ENCODE assay signal across 8 cellular contexts in the genomic region with DNA sequence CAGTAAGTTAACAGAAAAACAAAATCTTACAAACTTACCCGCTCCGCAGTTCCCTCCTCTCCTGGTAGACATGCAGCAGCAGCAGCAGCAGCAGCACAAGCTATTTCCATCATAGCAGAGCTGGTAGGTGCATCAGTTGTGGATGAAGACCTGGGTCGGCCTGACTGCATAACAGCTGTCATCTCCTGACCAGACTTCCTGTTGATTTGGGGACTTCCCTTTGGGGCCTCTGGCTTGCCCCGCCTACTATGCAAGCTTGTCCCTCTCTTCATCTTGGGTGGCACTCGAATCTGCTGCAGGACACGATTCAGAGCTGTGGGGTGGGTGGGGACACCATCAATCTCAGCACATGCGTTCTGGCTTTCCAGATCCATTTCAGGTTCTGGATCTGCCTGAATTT.
DNase-seq lines count a peak whose midpoint lies in the region; ATAC-seq and TF ChIP-seq lines count a peak whose summit lies in the region.

No MANE protein-coding gene starts in this region.

- intact Hi-C loops in CD8-positive, alpha-beta T cell (cut with DNase I, micrococcal nuclease): loop anchor here (2.0 to 5.0 kb wide), 4 partner anchors 65 to 445 kb away; a partner anchor contains a TSS

- ATAC-seq in CD8-positive, alpha-beta T cell: peak; percentile 81
- peak; percentile 55 to 61 for ATAC-seq in activated naive CD4-positive, alpha-beta T cell treated with anti-CD3 and anti-CD28 coated beads, Interleukin-2, amount 50 U/mL, for 72 hours

- H3K4me1 Mint-ChIP-seq in CD8-positive, alpha-beta T cell (ENCODE audit: low read depth): peaks cover 27% of the 10 kb centered on the region
- peaks cover 27 to 39% (median 35%) of the 10 kb centered on the region in 3 donors for H3K4me1 Mint-ChIP-seq in IgD-negative memory B cell

- no peaks in the 10 kb centered on the region for H3K27me3 ChIP-seq in CD8-positive, alpha-beta T cell (ENCODE audit: insufficient read depth, low read length)

- H3K4me1 ChIP-seq in CD8-positive, alpha-beta T cell (ENCODE audit: insufficient read depth, low read length): peaks cover 10% of the 10 kb centered on the region

- CTCF ChIA-PET in CD8-positive, alpha-beta T cell (lab: Charles Lee): interaction anchor here (1.6 to 7.9 kb wide), 3 partner anchors 106 to 338 kb away, joined by 8 to 71 read pairs (median 11); no protein-coding TSS in a partner anchor

- peaks cover 14% of the 10 kb centered on the region for H3K36me3 Mint-ChIP-seq in CD8-positive, alpha-beta T cell
- no peaks in the 10 kb centered on the region for H3K36me3 Mint-ChIP-seq in IgD-negative memory B cell
- H3K36me3 Mint-ChIP-seq in activated naive CD4-positive, alpha-beta T cell treated with anti-CD3 and anti-CD28 coated beads, Interleukin-2, amount 50 U/mL, for 72 hours: peaks cover 0 to 6% of the 10 kb centered on the region in 2 donors

- peak overlapping the region; percentile 80 for H3K27ac Mint-ChIP-seq in CD8-positive, alpha-beta T cell
- H3K27ac Mint-ChIP-seq in IgD-negative memory B cell: peak overlapping the region; percentile 40 to 88 (median 72)
- H3K27ac Mint-ChIP-seq in activated naive CD4-positive, alpha-beta T cell treated with anti-CD3 and anti-CD28 coated beads, Interleukin-2, amount 50 U/mL, for 72 hours: no peak overlapping the region

- no peak for TF ChIP-seq CTCF in CD8-positive, alpha-beta T cell (IDR thresholded peaks at IDR 0.05)
- TF ChIP-seq CTCF in GM20000 (IDR thresholded peaks at IDR 0.05; ENCODE audit: extremely low read depth, missing control alignments): no peak

- no peak overlapping the region for H3K27ac ChIP-seq in CD8-positive, alpha-beta T cell (ENCODE audit: low read depth, low read length)

- peak overlapping the region; percentile 59 for H3K4me3 Mint-ChIP-seq in CD8-positive, alpha-beta T cell
- peak overlapping the region in 2 of 4 donors; percentile 30 to 86 for H3K4me3 Mint-ChIP-seq in IgD-negative memory B cell

- H3K27me3 Mint-ChIP-seq in CD8-positive, alpha-beta T cell (ENCODE audit: low read depth): no peaks in the 10 kb centered on the region
- no peaks in the 10 kb centered on the region for H3K27me3 Mint-ChIP-seq in IgD-negative memory B cell

- no peaks in the 10 kb centered on the region for H3K9me3 Mint-ChIP-seq in CD8-positive, alpha-beta T cell
- H3K9me3 Mint-ChIP-seq in IgD-negative memory B cell: no peaks in the 10 kb centered on the region
- H3K9me3 Mint-ChIP-seq in activated naive CD4-positive, alpha-beta T cell treated with anti-CD3 and anti-CD28 coated beads, Interleukin-2, amount 50 U/mL, for 72 hours: no peaks in the 10 kb centered on the region

- no peak overlapping the region for H3K4me3 ChIP-seq in CD8-positive, alpha-beta T cell (ENCODE audit: low read depth, low read length)

- no peaks in the 10 kb centered on the region for H3K9me3 ChIP-seq in CD8-positive, alpha-beta T cell (ENCODE audit: low read length)

- POLR2A ChIA-PET in CD8-positive, alpha-beta T cell (lab: Charles Lee): interaction anchor here (1.0 kb wide), 1 partner anchor 57 kb away, joined by 3 read pairs; no protein-coding TSS in a partner anchor

- DNase-seq in CD8-positive, alpha-beta T cell: peak; percentile 1 to 68 (median 26)
- DNase-seq in GM20000 (ENCODE audit: low spot score) (peak; percentile 45), dedifferentiated amniotic fluid mesenchymal stem cell (ENCODE audit: extremely low spot score) (no peak), HuH-7 (ENCODE audit: low spot score) (no peak), HT-29 (ENCODE audit: low spot score) (no peak), HuH-7.5 (ENCODE audit: low spot score) (no peak)
- DNase-seq in activated naive CD4-positive, alpha-beta T cell treated with anti-CD3 and anti-CD28 coated beads, Interleukin-2, amount 50 U/mL, for 72 hours (ENCODE audit: low spot score in 2 of 2): no peak

- no peaks in the 10 kb centered on the region for H3K36me3 ChIP-seq in CD8-positive, alpha-beta T cell (ENCODE audit: insufficient read depth, low read length)

Comparison
In these comparisons a context has a peak if more than half of its experiments do, and no peak if none do; other contexts are left out.
1. DNase-seq: peak in CD8-positive, alpha-beta T cell (7 of 7) and GM20000 (single experiment); none in activated naive CD4-positive, alpha-beta T cell treated with anti-CD3 and anti-CD28 coated beads, Interleukin-2, amount 50 U/mL, for 72 hours (0 of 2), dedifferentiated amniotic fluid mesenchymal stem cell (single experiment), HuH-7 (single experiment), HT-29 (single experiment) and HuH-7.5 (single experiment).
2. H3K27ac Mint-ChIP-seq: peak in CD8-positive, alpha-beta T cell (single experiment) and IgD-negative memory B cell (3 of 3); none in activated naive CD4-positive, alpha-beta T cell treated with anti-CD3 and anti-CD28 coated beads, Interleukin-2, amount 50 U/mL, for 72 hours (0 of 2).